16 cellular contexts compared by ENCODE assay signal in the genomic region with DNA sequence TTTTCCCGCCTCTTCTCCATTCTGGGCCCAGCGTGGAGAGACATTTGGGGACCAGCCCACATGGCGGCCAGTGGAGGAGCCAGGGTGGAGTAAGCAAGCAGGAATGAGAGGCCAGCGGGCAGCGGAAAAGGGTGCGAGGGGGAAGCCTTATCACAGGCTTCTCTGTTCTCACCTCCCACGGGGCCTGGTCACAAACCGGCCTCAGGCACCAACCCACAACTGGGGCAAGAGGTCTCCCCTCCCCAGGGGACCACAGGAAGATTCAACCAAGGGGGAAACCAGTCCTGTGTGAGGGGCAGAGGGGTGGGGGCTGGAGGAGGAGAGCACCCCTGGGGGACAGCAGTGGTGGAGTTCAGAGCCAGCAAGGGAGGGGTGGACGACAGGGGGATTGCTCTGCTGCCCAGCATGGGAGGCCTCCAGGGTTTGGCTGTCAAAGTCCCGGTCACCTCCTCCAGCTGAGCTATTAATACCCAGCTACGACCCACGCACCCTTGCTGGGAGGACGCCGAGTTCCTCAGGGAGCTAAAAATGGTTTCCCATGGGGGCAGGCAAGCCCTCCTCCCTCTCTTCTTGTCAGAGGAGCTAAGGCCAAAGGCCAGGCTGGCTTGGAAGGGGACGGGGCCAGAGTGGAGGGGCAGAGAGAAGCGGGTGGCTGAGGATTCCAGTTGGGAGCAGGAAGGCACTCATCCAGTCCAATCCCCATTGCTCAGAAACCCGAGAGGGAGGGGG. TPM values are rescaled to one million over a fixed set of nuclear protein-coding genes. Genes with fewer than 3 reads are reported as not detected.
DNase-seq lines count a peak whose midpoint lies in the region; ATAC-seq and TF ChIP-seq lines count a peak whose summit lies in the region.
"Had no signal": no experiment of that assay in that cellular context is flagged by ENCODE, and none has a peak within 500 bp of the region (broad histone marks: within the 10 kb centered on the region; RNA-seq: fewer than 3 reads in every experiment).

No MANE protein-coding gene starts in this region.

- no peaks in the 10 kb centered on the region for H3K23me2 ChIP-seq in H9 (ENCODE audit: insufficient read length, low read depth, low read length, poor library complexity, severe bottlenecking)

- H3K79me2 ChIP-seq in H9 (ENCODE audit: insufficient read depth, low read length) = no peaks in the 10 kb centered on the region

- H3K27ac ChIP-seq in adrenal gland (peak overlapping the region in 3 of 5 donors; percentile 13 to 84 (median 62)), cardiac muscle cell (peak overlapping the region; percentile 98), neuronal stem cell (replicated peaks; ENCODE audit: low read length) (no peak overlapping the region), upper lobe of right lung (no peak overlapping the region), H9 (ENCODE audit: insufficient read length, low read depth, low read length) (no peak overlapping the region)

- H3K9me3 Mint-ChIP-seq in H9 = no peaks in the 10 kb centered on the region
- H3K9me3 Mint-ChIP-seq: activated T-helper 1 cell treated with anti-CD3 and anti-CD28 coated beads, Interleukin-12 subunit alpha, Interleukin-12 subunit beta, Interleukin-2, Interleukin-4 antibody, amounts not matched to agents 30 ng/mL and 10 ng/mL and 1 ng/mL, durations not matched to agents 14 hours and 24 hours and 36 hours; effector memory CD8-positive, alpha-beta T cell had no signal

- H3K4me3 Mint-ChIP-seq in H9 = no peak overlapping the region
- H3K4me3 Mint-ChIP-seq: activated T-helper 1 cell treated with anti-CD3 and anti-CD28 coated beads, Interleukin-12 subunit alpha, Interleukin-12 subunit beta, Interleukin-2, Interleukin-4 antibody, amounts not matched to agents 30 ng/mL and 10 ng/mL and 1 ng/mL, durations not matched to agents 14 hours and 24 hours and 36 hours; effector memory CD8-positive, alpha-beta T cell had no signal

- no peak overlapping the region for H4K5ac ChIP-seq in H9 (ENCODE audit: insufficient read length, low read depth, low read length)

- TF ChIP-seq CTCF in adrenal gland (IDR thresholded peaks at IDR 0.05) (no peak), cardiac muscle cell (IDR thresholded peaks at IDR 0.05; ENCODE audit: low read depth, low read length) (no peak), upper lobe of right lung (IDR thresholded peaks at IDR 0.05) (no peak), H9 (conservative IDR thresholded peaks at IDR 0.05) (no peak)

- H2AFZ ChIP-seq in neuronal stem cell (ENCODE audit: low read length) = peak overlapping the region; percentile 42
- no peak overlapping the region for H2AFZ ChIP-seq in H9 (ENCODE audit: low read length)

- H3K27me3 ChIP-seq in adrenal gland = no peaks in the 10 kb centered on the region
- H3K27me3 ChIP-seq in cardiac muscle cell = no peaks in the 10 kb centered on the region
- peaks cover 0 to 20% (median 0%) of the 10 kb centered on the region in 3 experiments for H3K27me3 ChIP-seq in neuronal stem cell (ENCODE audit: control insufficient read depth in 3 of 3, insufficient read depth in 3 of 3, low read depth in 1 of 3, low read length in 3 of 3)
- H3K27me3 ChIP-seq in upper lobe of right lung = no peaks in the 10 kb centered on the region
- H3K27me3 ChIP-seq in H9 (ENCODE audit: insufficient read depth, low read length) = no peaks in the 10 kb centered on the region

- H2BK120ac ChIP-seq in neuronal stem cell (ENCODE audit: low read depth, low read length) = peak overlapping the region; percentile 36
- H2BK120ac ChIP-seq in H9 (ENCODE audit: low read depth, low read length, poor library complexity, severe bottlenecking) = no peak overlapping the region

- H4K8ac ChIP-seq in neuronal stem cell (ENCODE audit: low read depth, low read length) = no peak overlapping the region
- no peak overlapping the region for H4K8ac ChIP-seq in H9 (replicated peaks; ENCODE audit: insufficient read length, low read depth, low read length)

- H4K91ac ChIP-seq in neuronal stem cell (ENCODE audit: low read depth, low read length, poor library complexity) (no peak overlapping the region), H9 (ENCODE audit: insufficient read length, low read depth, low read length) (no peak overlapping the region)

- H3K18ac ChIP-seq in neuronal stem cell (ENCODE audit: low read length) (peak overlapping the region; percentile 8), H9 (ENCODE audit: insufficient read length, low read depth, low read length) (no peak overlapping the region)

- H3K14ac ChIP-seq in neuronal stem cell (ENCODE audit: low read length) (no peak overlapping the region), H9 (ENCODE audit: insufficient read depth, low read length) (no peak overlapping the region; the same call in 1 of the 2 replicates)

- no peak for TF ChIP-seq POLR2A in adrenal gland (IDR thresholded peaks at IDR 0.05)

- H3K4me1 ChIP-seq in adrenal gland (replicated peaks in 1 of 2) (peaks cover 17 to 47% of the 10 kb centered on the region in 2 donors), cardiac muscle cell (ENCODE audit: low read depth) (peaks cover 89% of the 10 kb centered on the region), neuronal stem cell (ENCODE audit: control insufficient read depth in 2 of 2, insufficient read depth in 1 of 2, low read depth in 1 of 2, low read length in 2 of 2) (peaks cover 20 to 25% of the 10 kb centered on the region in 2 donors), upper lobe of right lung (peaks cover 13% of the 10 kb centered on the region), H9 (ENCODE audit: insufficient read depth, low read length) (peaks cover 4% of the 10 kb centered on the region; the same call in 1 of the 2 replicates)

- no peak overlapping the region for H3T11ph ChIP-seq in H9 (ENCODE audit: low read length)

- H3K56ac ChIP-seq in H9 (ENCODE audit: insufficient read length, low read depth, low read length) = no peak overlapping the region

- H3K4me2 ChIP-seq in neuronal stem cell (ENCODE audit: insufficient read depth, low read length, poor library complexity, severe bottlenecking) (no peak overlapping the region), H9 (ENCODE audit: insufficient read depth, insufficient read length, low read length) (no peak overlapping the region)

- no peaks in the 10 kb centered on the region for H3K36me3 ChIP-seq in adrenal gland (replicated peaks in 1 of 2)
- no peaks in the 10 kb centered on the region for H3K36me3 ChIP-seq in cardiac muscle cell
- no peaks in the 10 kb centered on the region for H3K36me3 ChIP-seq in neuronal stem cell (replicated peaks in 1 of 2; ENCODE audit: control insufficient read depth in 2 of 2, insufficient read depth in 2 of 2, low read length in 2 of 2)
- no peaks in the 10 kb centered on the region for H3K36me3 ChIP-seq in upper lobe of right lung

- no peaks in the 10 kb centered on the region for H3K36me3 Mint-ChIP-seq in H9 (ENCODE audit: insufficient read depth in 1 of 3, low read depth in 3 of 3)

- H4K20me1 ChIP-seq in H9 (ENCODE audit: control insufficient read depth, insufficient read depth, insufficient read length) = peaks cover 5% of the 10 kb centered on the region

- H2BK12ac ChIP-seq in neuronal stem cell (ENCODE audit: low read length) = no peak overlapping the region
- no peak overlapping the region for H2BK12ac ChIP-seq in H9 (ENCODE audit: insufficient read length, low read depth, low read length)

- H2BK20ac ChIP-seq in H9 (ENCODE audit: low read depth, low read length, poor library complexity, severe bottlenecking) = no peak overlapping the region

- H2AK5ac ChIP-seq in neuronal stem cell (ENCODE audit: low read depth, low read length) (peak overlapping the region; percentile 30), H9 (ENCODE audit: insufficient read length, low read length) (no peak overlapping the region)

- H2BK5ac ChIP-seq in neuronal stem cell (ENCODE audit: low read length) (no peak overlapping the region), H9 (ENCODE audit: insufficient read length, low read length) (no peak overlapping the region)

- peak overlapping the region in 1 of 3 experiments; percentile 44; a peak in 2 of 7 replicates for H3K27ac Mint-ChIP-seq in H9
- H3K27ac Mint-ChIP-seq: activated T-helper 1 cell treated with anti-CD3 and anti-CD28 coated beads, Interleukin-12 subunit alpha, Interleukin-12 subunit beta, Interleukin-2, Interleukin-4 antibody, amounts not matched to agents 30 ng/mL and 10 ng/mL and 1 ng/mL, durations not matched to agents 14 hours and 24 hours and 36 hours; effector memory CD8-positive, alpha-beta T cell had no signal

- WGBS in adrenal gland, 4 donors = 68 to 72% (median 71%) methylated on average over 9 to 17 of the region's 17 CpGs
- no CpG with 5 or more reads among the region's 17 CpGs for WGBS in neuronal stem cell (ENCODE audit: extremely low coverage in 2 of 2, insufficient read length in 2 of 2, insufficient replicate concordance in 1 of 2), 2 donors
- no CpG with 5 or more reads among the region's 17 CpGs for WGBS in H9 (ENCODE audit: extremely low coverage, insufficient read length, low lambda C conversion rate)

- ATAC-seq in upper lobe of right lung (peak; percentile 6), HG02571 (IDR thresholded peaks at IDR 0.05; ENCODE audit: unreplicated experiment) (no peak), HG03469 (IDR thresholded peaks at IDR 0.05; ENCODE audit: unreplicated experiment) (no peak)
- ATAC-seq: effector memory CD8-positive, alpha-beta T cell had no signal

- H3K9ac ChIP-seq in neuronal stem cell (ENCODE audit: low read depth, low read length, poor library complexity) (no peak overlapping the region), H9 (ENCODE audit: extremely low read depth, insufficient read length, low read length) (no peak overlapping the region)

- H3K79me1 ChIP-seq in neuronal stem cell (ENCODE audit: low read depth, low read length) (peaks cover 2% of the 10 kb centered on the region), H9 (ENCODE audit: insufficient read depth, low read depth, low read length, poor library complexity, severe bottlenecking) (no peaks in the 10 kb centered on the region)

- H3K4me3 ChIP-seq in adrenal gland (no peak overlapping the region), cardiac muscle cell (no peak overlapping the region), neuronal stem cell (ENCODE audit: low read length in 2 of 2) (no peak overlapping the region), upper lobe of right lung (no peak overlapping the region)

- H3K9me3 ChIP-seq in adrenal gland (replicated peaks in 1 of 3) (no peaks in the 10 kb centered on the region), cardiac muscle cell (ENCODE audit: low read depth) (no peaks in the 10 kb centered on the region), neuronal stem cell (replicated peaks in 1 of 2; ENCODE audit: control insufficient read depth in 2 of 2, insufficient read depth in 1 of 2, low read depth in 1 of 2, low read length in 2 of 2) (no peaks in the 10 kb centered on the region), upper lobe of right lung (no peaks in the 10 kb centered on the region), H9 (ENCODE audit: control insufficient read depth, low read depth, low read length) (no peaks in the 10 kb centered on the region)

- DNase-seq in adrenal gland (peak in 5 of 7 donors; percentile 31 to 78 (median 48)), cardiac muscle cell (ENCODE audit: low read depth in 1 of 2, low spot score in 1 of 2) (peak; percentile 47 to 85), neuronal stem cell (ENCODE audit: low spot score) (no peak), upper lobe of right lung (peak; percentile 62), H9 (no peak)
- DNase-seq: activated CD4-positive, alpha-beta T cell treated with anti-CD3 and anti-CD28 coated beads, Interleukin-2, amount 50 U/mL, for 1 hour; C1 segment of cervical spinal cord; effector memory CD8-positive, alpha-beta T cell; Karpas-422; kidney glomerular epithelial cell; NCI-H1694 treated with DMSO at 0.1 percent for 48 hours; NCI-H526 treated with DMSO at 0.1 percent for 48 hours; stimulated activated CD4-positive, alpha-beta T cell treated with anti-CD3 and anti-CD28 coated beads, Interleukin-15, amount 100 ng/mL, for 24 hours had no signal

- no peak overlapping the region for H3K4ac ChIP-seq in neuronal stem cell (ENCODE audit: low read length)
- H3K4ac ChIP-seq in H9 (ENCODE audit: low read depth, low read length) = no peak overlapping the region

- no peaks in the 10 kb centered on the region; the same call in 1 of the 2 replicates for H3K27me3 Mint-ChIP-seq in H9 (ENCODE audit: low read depth)
- H3K27me3 Mint-ChIP-seq: effector memory CD8-positive, alpha-beta T cell had no signal

- intact Hi-C loops in adrenal gland (cut with DNase I) (loop anchor here in 1 of 2 donors (5.0 kb wide), 1 partner anchor 33 kb away; no protein-coding TSS in a partner anchor), upper lobe of right lung (cut with DNase I) (no loop called here)

- H3K4me1 Mint-ChIP-seq in H9 = peaks cover 14 to 27% of the 10 kb centered on the region in 2 experiments

- H2BK15ac ChIP-seq in neuronal stem cell (ENCODE audit: low read length) = peak overlapping the region; percentile 71
- H2BK15ac ChIP-seq in H9 (ENCODE audit: low read depth, low read length) = no peak overlapping the region

- H3K23ac ChIP-seq in neuronal stem cell (ENCODE audit: low read depth, low read length, poor library complexity) (no peak overlapping the region), H9 (ENCODE audit: insufficient read length, low read depth, low read length) (no peak overlapping the region)

RNA-seq across cellular contexts. Expression of a gene that starts 23.8 kb away (rescaled TPM):
- total RNA-seq in adrenal gland (1,000 to 10,000 TPM; 1,018 to 1,982 (median 1,315) TPM), cardiac muscle cell (1,533 and 1,673 TPM in 2 replicates), upper lobe of right lung (810 TPM), H9 (2021) (1,592 and 1,656 TPM in 2 replicates)
- polyA plus RNA-seq in adrenal gland (1,000 to 10,000 TPM in 2 of 3 donors, 100 to 1,000 TPM in 1; 947 to 3,421 (median 2,326) TPM), cardiac muscle cell (844 and 941 TPM in 2 replicates)
- 2,500 TPM for polyA plus RNA-seq in neuronal stem cell (2013, experiment 1 of 2)
- polyA plus RNA-seq in neuronal stem cell (2013, experiment 2 of 2) = 2,467 TPM

RNA-seq across cellular contexts. Expression of a gene that starts 36.2 kb away (rescaled TPM):
- 100 to 1,000 TPM in 2 of 8 donors, 10 to 100 TPM in 6; 50.7 to 122 (median 80.0) TPM for total RNA-seq in adrenal gland
- polyA plus RNA-seq in adrenal gland = 10 to 100 TPM; 37.3 to 92.4 (median 49.1) TPM
- total RNA-seq in cardiac muscle cell = 87.7 and 99.7 TPM in 2 replicates
- polyA plus RNA-seq in cardiac muscle cell = 116 and 125 TPM in 2 replicates
- polyA plus RNA-seq in neuronal stem cell (2013, experiment 1 of 2) = 7.8 TPM
- 7.4 TPM for polyA plus RNA-seq in neuronal stem cell (2013, experiment 2 of 2)
- total RNA-seq in upper lobe of right lung = 26.5 TPM
- 62.6 and 63.6 TPM in 2 replicates for total RNA-seq in H9 (2021)

RNA-seq across cellular contexts. Expression of a gene that starts 36.9 kb away (rescaled TPM):
- total RNA-seq in adrenal gland = 10 to 100 TPM; 11.6 to 35.0 (median 16.5) TPM
- 10 to 100 TPM in 1 of 3 donors, 1 to 10 TPM in 2; 5.7 to 10.0 (median 7.7) TPM for polyA plus RNA-seq in adrenal gland
- total RNA-seq in cardiac muscle cell = 32.2 and 39.5 TPM in 2 replicates
- polyA plus RNA-seq in cardiac muscle cell = 7.1 and 13.1 TPM in 2 replicates
- polyA plus RNA-seq in neuronal stem cell (2013, experiment 1 of 2) = 13.5 TPM
- 13.8 TPM for polyA plus RNA-seq in neuronal stem cell (2013, experiment 2 of 2)
- 40.7 TPM for total RNA-seq in upper lobe of right lung
- 23.5 and 24.0 TPM in 2 replicates for total RNA-seq in H9 (2021)

RNA-seq across cellular contexts. Expression of a gene that starts 44.7 kb away (rescaled TPM):
- total RNA-seq in adrenal gland = 100 to 1,000 TPM in 3 of 8 donors, 10 to 100 TPM in 5; 49.4 to 162 (median 77.1) TPM
- polyA plus RNA-seq in adrenal gland = 100 to 1,000 TPM in 2 of 3 donors, 10 to 100 TPM in 1; 30.2 to 140 (median 112) TPM
- total RNA-seq in cardiac muscle cell = 56.5 and 105 TPM in 2 replicates
- polyA plus RNA-seq in cardiac muscle cell = 95.9 and 104 TPM in 2 replicates
- 18.1 TPM for polyA plus RNA-seq in neuronal stem cell (2013, experiment 1 of 2)
- 16.4 TPM for polyA plus RNA-seq in neuronal stem cell (2013, experiment 2 of 2)
- 17.9 TPM for total RNA-seq in upper lobe of right lung
- total RNA-seq in H9 (2021) = 3.0 and 3.1 TPM in 2 replicates

RNA-seq across cellular contexts. Expression of a gene that starts 45.7 kb away (rescaled TPM):
- total RNA-seq in adrenal gland (100 to 1,000 TPM in 6 of 8 donors, 10 to 100 TPM in 2; 49.0 to 177 (median 119) TPM), cardiac muscle cell (19.8 and 27.8 TPM in 2 replicates), upper lobe of right lung (55.9 TPM), H9 (2021) (7.4 and 8.4 TPM in 2 replicates)
- polyA plus RNA-seq in adrenal gland (100 to 1,000 TPM in 2 of 3 donors, 10 to 100 TPM in 1; 91.8 to 175 (median 152) TPM), cardiac muscle cell (23.3 and 29.9 TPM in 2 replicates)
- polyA plus RNA-seq in neuronal stem cell (2013, experiment 1 of 2) = 4.3 TPM
- 4.5 TPM for polyA plus RNA-seq in neuronal stem cell (2013, experiment 2 of 2)

Comparison
In these comparisons a context has a peak if more than half of its experiments do, and no peak if none do; other contexts are left out.
1. DNase-seq: peak in adrenal gland (5 of 7), cardiac muscle cell (2 of 2) and upper lobe of right lung (single experiment); none in neuronal stem cell (single experiment) and H9 (single experiment).
2. H3K27ac ChIP-seq: peak in adrenal gland (3 of 5) and cardiac muscle cell (single experiment); none in neuronal stem cell (single experiment), upper lobe of right lung (single experiment) and H9 (single experiment).